29 cellular contexts compared by ENCODE assay signal in the genomic region with DNA sequence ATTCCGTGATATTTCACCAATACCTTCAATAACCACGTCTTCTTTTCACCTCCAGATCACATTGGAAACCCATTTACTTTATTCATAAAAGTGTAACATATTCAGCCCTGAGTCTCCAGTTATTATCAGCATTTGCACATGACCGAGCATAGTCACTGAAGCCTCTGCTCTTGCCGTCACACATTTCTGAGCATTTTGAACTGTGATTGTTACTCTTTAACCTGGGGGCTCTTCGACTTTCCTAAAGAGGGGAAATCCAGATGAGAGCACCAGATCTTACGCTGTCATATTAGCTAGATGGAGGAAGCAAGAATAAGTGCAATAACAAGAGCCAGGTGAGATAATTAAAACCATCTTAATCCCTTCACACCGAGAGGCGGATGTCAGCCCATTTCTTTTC.
"Had no signal": no experiment of that assay in that cellular context is flagged by ENCODE, and none has a peak within 500 bp of the region (broad histone marks: within the 10 kb centered on the region; RNA-seq: fewer than 3 reads in every experiment).

No MANE protein-coding gene starts in this region.

- H3K36me3 ChIP-seq: ascending aorta, cardiac muscle cell, colonic mucosa, gastroesophageal sphincter, pancreas, prostate gland, right atrium auricular region, suprapubic skin, tibial artery, WERI-Rb-1 had no signal

- H3K4me3 ChIP-seq: ascending aorta, cardiac muscle cell, colonic mucosa, gastroesophageal sphincter, pancreas, prostate gland, right atrium auricular region, suprapubic skin, tibial artery had no signal

- ATAC-seq: activated CD4-positive, CD25-positive, alpha-beta regulatory T cell treated with anti-CD3 and anti-CD28 coated beads, Interleukin-2, amount 50 U/mL, for 24 hours; gastroesophageal sphincter; left ventricle myocardium superior; pancreas had no signal

- H3K27me3 ChIP-seq: ascending aorta, cardiac muscle cell, colonic mucosa, gastroesophageal sphincter, right atrium auricular region, suprapubic skin, tibial artery had no signal

- DNase-seq: activated CD4-positive, alpha-beta memory T cell treated with anti-CD3 and anti-CD28 coated beads for 36 hours; activated CD4-positive, alpha-beta T cell treated with anti-CD3 and anti-CD28 coated beads, Interleukin-2, amount 10 ng/mL, durations not matched to agents 24 days and 14 days; activated CD8-positive, alpha-beta memory T cell treated with anti-CD3 and anti-CD28 coated beads, Interleukin-2, amount 50 U/mL, for 4 hours; activated gamma-delta T cell; activated naive CD4-positive, alpha-beta T cell treated with anti-CD3 and anti-CD28 coated beads, Interleukin-2, amount 10 ng/mL, durations not matched to agents 7 days and 5 days; activated naive CD8-positive, alpha-beta T cell treated with anti-CD3 and anti-CD28 coated beads, Interleukin-2, amount 10 ng/mL, durations not matched to agents 7 days and 5 days; activated T-cell treated with anti-CD3 and anti-CD28 coated beads, Interleukin-2, amount 50 U/mL, for 1 hour; cerebellar nuclear complex; colonic mucosa; effector CD8-positive, alpha-beta T cell; head of caudate nucleus; hypothalamus; immature natural killer cell; left ventricle myocardium superior; pancreas; stimulated activated CD4-positive, alpha-beta T cell treated with anti-CD3 and anti-CD28 coated beads, Interleukin-15, amount 100 ng/mL, for 24 hours; stimulated activated CD4-positive, alpha-beta T cell treated with anti-CD3 and anti-CD28 coated beads, Interleukin-2, amount 100 ng/mL, for 24 hours; stimulated activated naive CD4-positive, alpha-beta T cell; T-helper 9 cell; tibial artery; WERI-Rb-1 had no signal

- H3K27ac ChIP-seq: ascending aorta, cardiac muscle cell, colonic mucosa, epithelial cell of prostate, gastroesophageal sphincter, pancreas, prostate gland, right atrium auricular region, suprapubic skin, tibial artery, WERI-Rb-1 had no signal
